Comparison of ENCODE assay signal across 14 cellular contexts in the genomic region with DNA sequence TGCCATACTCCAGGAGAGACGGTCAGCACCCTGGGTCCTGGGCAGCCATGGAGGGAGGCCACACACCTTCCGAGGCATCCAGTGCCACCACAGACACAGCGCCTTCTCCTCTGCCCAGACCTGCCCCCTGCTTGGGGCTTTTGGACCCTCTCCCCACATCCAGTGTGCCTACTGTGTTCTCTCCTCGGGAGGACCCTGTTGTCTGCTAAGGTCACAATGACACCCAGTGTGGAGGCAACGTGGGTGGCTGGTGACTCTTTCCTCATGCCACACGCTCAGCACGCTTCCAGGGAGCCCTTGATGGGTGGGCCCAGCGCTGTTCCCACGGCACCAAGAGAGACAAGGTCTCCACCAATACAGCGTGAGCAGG.
"Had no signal": no experiment of that assay in that cellular context is flagged by ENCODE, and none has a peak within 500 bp of the region (broad histone marks: within the 10 kb centered on the region; RNA-seq: fewer than 3 reads in every experiment).

No MANE protein-coding gene starts in this region.

- DNase-seq: amygdala, esophagus squamous epithelium, foreskin fibroblast, mammary epithelial cell, pancreas, small intestine, substantia nigra had no signal

- H3K4me3 Mint-ChIP-seq: activated naive CD4-positive, alpha-beta T cell treated with anti-CD3 and anti-CD28 coated beads, Interleukin-2, amount 50 U/mL, for 24 hours; neural crest cell; stimulated activated memory B cell treated with anti-CD40 and anti-IgM and Interleukin-4, amounts not matched to agents 10 μg/mL and 1 μg/mL and 100 μg/mL, for 72 hours; type B pancreatic cell had no signal

- H3K27ac Mint-ChIP-seq: activated naive CD4-positive, alpha-beta T cell treated with anti-CD3 and anti-CD28 coated beads, Interleukin-2, amount 50 U/mL, for 24 hours; activated T-helper 2 cell treated with anti-CD3 and anti-CD28 coated beads, Interferon-gamma antibody, Interleukin-2, Interleukin-4, amounts not matched to agents 10 μg/mL and 5 μg/mL and 100 μg/mL, durations not matched to agents 14 hours and 24 hours and 36 hours; stimulated activated memory B cell treated with anti-CD40 and anti-IgM and Interleukin-4, amounts not matched to agents 10 μg/mL and 1 μg/mL and 100 μg/mL, for 72 hours had no signal

- FAIRE-seq: pancreas, small intestine had no signal

- H3K27me3 Mint-ChIP-seq: activated naive CD4-positive, alpha-beta T cell treated with anti-CD3 and anti-CD28 coated beads, Interleukin-2, amount 50 U/mL, for 24 hours; type B pancreatic cell had no signal

- H3K36me3 ChIP-seq: breast epithelium, esophagus squamous epithelium, heart left ventricle, pancreas had no signal

- H3K27ac ChIP-seq: breast epithelium, esophagus squamous epithelium, pancreas had no signal

- H3K4me3 ChIP-seq: breast epithelium, esophagus squamous epithelium, heart left ventricle, pancreas had no signal

- H3K4me1 Mint-ChIP-seq: stimulated activated memory B cell treated with anti-CD40 and anti-IgM and Interleukin-4, amounts not matched to agents 10 μg/mL and 1 μg/mL and 100 μg/mL, for 72 hours had no signal

- H3K4me1 ChIP-seq: breast epithelium, esophagus squamous epithelium, pancreas had no signal

- H3K9me3 ChIP-seq: breast epithelium, esophagus squamous epithelium, pancreas had no signal

- H3K36me3 Mint-ChIP-seq: activated naive CD4-positive, alpha-beta T cell treated with anti-CD3 and anti-CD28 coated beads, Interleukin-2, amount 50 U/mL, for 24 hours; stimulated activated memory B cell treated with anti-CD40 and anti-IgM and Interleukin-4, amounts not matched to agents 10 μg/mL and 1 μg/mL and 100 μg/mL, for 72 hours had no signal

- H3K9me3 Mint-ChIP-seq: activated naive CD4-positive, alpha-beta T cell treated with anti-CD3 and anti-CD28 coated beads, Interleukin-2, amount 50 U/mL, for 24 hours; activated T-helper 2 cell treated with anti-CD3 and anti-CD28 coated beads, Interferon-gamma antibody, Interleukin-2, Interleukin-4, amounts not matched to agents 10 μg/mL and 5 μg/mL and 100 μg/mL, durations not matched to agents 14 hours and 24 hours and 36 hours; stimulated activated memory B cell treated with anti-CD40 and anti-IgM and Interleukin-4, amounts not matched to agents 10 μg/mL and 1 μg/mL and 100 μg/mL, for 72 hours had no signal

- H3K27me3 ChIP-seq: breast epithelium, pancreas had no signal
